ENCODE assay signal across 22 cellular contexts in the genomic region with DNA sequence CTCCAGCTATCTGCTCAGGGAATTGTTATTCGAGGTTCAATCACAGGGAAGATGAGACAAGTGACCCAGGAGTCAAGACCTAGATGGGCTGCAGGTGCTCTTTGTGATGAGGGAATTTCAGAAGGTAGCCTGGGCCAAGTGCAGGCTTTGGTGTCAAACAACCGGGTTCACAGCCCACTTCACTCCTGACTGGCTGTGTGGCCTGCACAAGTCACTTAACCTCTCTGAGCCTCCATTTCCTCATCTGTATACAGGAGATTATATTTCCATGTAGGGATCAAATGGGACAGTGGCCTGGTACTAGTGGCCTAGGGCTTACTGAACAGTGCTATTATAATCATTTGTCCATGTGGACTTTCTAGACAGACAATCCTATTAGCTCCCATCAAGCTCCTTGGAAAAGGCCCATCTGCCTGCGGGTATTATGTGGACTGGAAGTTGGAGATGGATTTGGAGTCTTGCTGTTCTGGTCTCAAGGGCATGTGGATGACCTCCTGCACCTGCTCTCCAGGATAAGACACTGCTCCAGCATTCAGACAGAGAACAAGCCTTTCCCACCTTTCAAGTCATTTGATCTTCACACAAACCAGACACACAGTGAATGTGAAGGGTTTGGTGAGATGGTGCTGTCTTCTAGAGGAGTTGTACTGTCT. TPM values are rescaled to one million over a fixed set of nuclear protein-coding genes. Genes with fewer than 3 reads are reported as not detected.
DNase-seq lines count a peak whose midpoint lies in the region; ATAC-seq and TF ChIP-seq lines count a peak whose summit lies in the region.
"Had no signal": no experiment of that assay in that cellular context is flagged by ENCODE, and none has a peak within 500 bp of the region (broad histone marks: within the 10 kb centered on the region; RNA-seq: fewer than 3 reads in every experiment).

No MANE protein-coding gene starts in this region.

- H3K79me2 ChIP-seq in HCT116 (ENCODE audit: insufficient read depth, low read length), result no peaks in the 10 kb centered on the region

- peaks cover 5% of the 10 kb centered on the region for H3K27me3 Mint-ChIP-seq in activated CD8-positive, alpha-beta T cell treated with anti-CD3 and anti-CD28 coated beads, Interleukin-2, amount 10 ng/mL, durations not matched to agents 7 days and 5 days (ENCODE audit: low read depth)

- POLR2A ChIA-PET in HCT116 (lab: Charles Lee) (interaction anchor here (0.8 to 1.8 kb wide), 5 partner anchors 24 to 72 kb away, joined by 3 to 6 read pairs (median 4); a partner anchor contains a TSS), RWPE1 (lab: Yijun Ruan, JAX; ENCODE audit: low non-redundant PET) (no interaction called here)
- POLR2A ChIA-PET in activated CD8-positive, alpha-beta T cell treated with anti-CD3 and anti-CD28 coated beads, Interleukin-2, amount 10 ng/mL, durations not matched to agents 7 days and 5 days (lab: Charles Lee), result interaction anchor here (0.9 to 1.5 kb wide), 2 partner anchors 9 to 30 kb away, joined by 3 read pairs; no protein-coding TSS in a partner anchor

- no peak for TF ChIP-seq POLR2A in HCT116 (IDR thresholded peaks at IDR 0.05; ENCODE audit: borderline replicate concordance, extremely low read depth, insufficient read depth, insufficient read length)

- no peak overlapping the region for H3K9ac ChIP-seq in HCT116 (ENCODE audit: low read length)
- H3K9ac ChIP-seq: KMS-11 had no signal

- peaks cover 2% of the 10 kb centered on the region for H3K36me3 Mint-ChIP-seq in activated CD8-positive, alpha-beta T cell treated with anti-CD3 and anti-CD28 coated beads, Interleukin-2, amount 10 ng/mL, durations not matched to agents 7 days and 5 days (ENCODE audit: low read depth)

- no peak for ATAC-seq in Right ventricle myocardium inferior
- no peak for ATAC-seq in HCT116
- peak in 1 of 4 donors; percentile 0 for ATAC-seq in psoas muscle
- no peak for ATAC-seq in activated CD8-positive, alpha-beta T cell treated with anti-CD3 and anti-CD28 coated beads, Interleukin-2, amount 10 ng/mL, durations not matched to agents 7 days and 5 days

- peaks cover 61% of the 10 kb centered on the region for H3K4me1 ChIP-seq in left ventricle myocardium inferior
- H3K4me1 ChIP-seq in HCT116 (ENCODE audit: control insufficient read depth in 1 of 2, insufficient read depth in 2 of 2, low read length in 2 of 2), result peaks cover 13 to 32% of the 10 kb centered on the region in 2 experiments; a peak in 3 of 4 replicates
- H3K4me1 ChIP-seq in psoas muscle, result peaks cover 24% of the 10 kb centered on the region
- H3K4me1 ChIP-seq: BE2C had no signal

- peak overlapping the region; percentile 51 for H3K4me2 ChIP-seq in HCT116 (ENCODE audit: low read length)
- H3K4me2 ChIP-seq: KMS-11 had no signal

- no peak for DNase-seq in left ventricle myocardium inferior
- no peak for DNase-seq in Right ventricle myocardium inferior (ENCODE audit: missing footprints)
- no peak for DNase-seq in HCT116 (ENCODE audit: low read depth, low spot score)
- no peak for DNase-seq in RWPE1 (ENCODE audit: low spot score)
- DNase-seq in psoas muscle, result no peak
- no peak for DNase-seq in activated CD8-positive, alpha-beta T cell treated with anti-CD3 and anti-CD28 coated beads, Interleukin-2, amount 10 ng/mL, durations not matched to agents 7 days and 5 days
- no peak for DNase-seq in central memory CD4-positive, alpha-beta T cell
- DNase-seq: BE2C, COR-L47, DMS79, HFFc6, NCI-H1105 treated with DMSO at 0.1 percent for 48 hours, NCI-H1694, NCI-H2081, NCI-H2171, NCI-H345, NCI-H774, SHP77 had no signal

- H3K27ac ChIP-seq in left ventricle myocardium inferior (replicated peaks), result peak overlapping the region; percentile 94
- H3K27ac ChIP-seq in HCT116 (ENCODE audit: low read depth, low read length), result no peak overlapping the region
- peak overlapping the region; percentile 25 for H3K27ac ChIP-seq in RWPE1
- peak overlapping the region; percentile 92 for H3K27ac ChIP-seq in psoas muscle
- H3K27ac ChIP-seq: KMS-11 had no signal

- RAD21 ChIA-PET in HCT116 (lab: Charles Lee; ENCODE audit: low non-redundant PET in 1 of 2, low total read pairs in 2 of 2, uncharacterized antibody in 2 of 2, unreplicated experiment in 2 of 2), result interaction anchor here in 1 of 2 experiments (0.8 kb wide), 1 partner anchor 52 kb away, joined by 3 read pairs; no protein-coding TSS in a partner anchor

- no peak for TF ChIP-seq CTCF in left ventricle myocardium inferior (IDR thresholded peaks at IDR 0.05; ENCODE audit: borderline replicate concordance)
- no peak for TF ChIP-seq CTCF in HCT116 (IDR thresholded peaks at IDR 0.05 in 2 of 3, conservative IDR thresholded peaks at IDR 0.05 in 1 of 3; ENCODE audit: borderline replicate concordance in 1 of 3, insufficient read depth in 1 of 3, low read depth in 2 of 3, low read length in 2 of 3)
- no peak for TF ChIP-seq CTCF in RWPE1 (conservative IDR thresholded peaks at IDR 0.05; ENCODE audit: low read depth)
- TF ChIP-seq CTCF in psoas muscle (IDR thresholded peaks at IDR 0.05), result no peak

- 59 to 78% (median 64%) methylated on average over 3 of the region's 3 CpGs for WGBS in psoas muscle, 3 donors

- H3K27me3 ChIP-seq in left ventricle myocardium inferior (ENCODE audit: low read depth), result peaks cover 25% of the 10 kb centered on the region
- no peaks in the 10 kb centered on the region for H3K27me3 ChIP-seq in HCT116 (ENCODE audit: insufficient read depth, low read length)
- peaks cover 0 to 4% (median 0%) of the 10 kb centered on the region in 3 donors for H3K27me3 ChIP-seq in psoas muscle (ENCODE audit: insufficient read depth in 3 of 3, low read length in 2 of 3)
- H3K27me3 ChIP-seq: BE2C had no signal

- intact Hi-C loops in left ventricle myocardium inferior (cut with micrococcal nuclease), result no loop called here
- intact Hi-C loops in Right ventricle myocardium inferior (cut with DNase I), result no loop called here
- intact Hi-C loops in HCT116 (cut with micrococcal nuclease), result no loop called here
- intact Hi-C loops in psoas muscle (cut with DNase I), result loop anchor here in 1 of 2 donors (2.0 kb wide), 1 partner anchor 50 kb away; no protein-coding TSS in a partner anchor

- peaks cover 49% of the 10 kb centered on the region for H3K4me1 Mint-ChIP-seq in activated CD8-positive, alpha-beta T cell treated with anti-CD3 and anti-CD28 coated beads, Interleukin-2, amount 10 ng/mL, durations not matched to agents 7 days and 5 days (ENCODE audit: low read depth)

- H3K4me3 ChIP-seq in left ventricle myocardium inferior (no peak overlapping the region), HCT116 (replicated peaks in 1 of 2; ENCODE audit: low read depth in 1 of 2, low read length in 2 of 2) (no peak overlapping the region), psoas muscle (no peak overlapping the region)

- CTCF ChIA-PET in HCT116 (lab: Charles Lee), result interaction anchor here (1.4 kb wide), 1 partner anchor 75 kb away, joined by 3 read pairs; no protein-coding TSS in a partner anchor
- CTCF ChIA-PET in RWPE1 (lab: Yijun Ruan, JAX), result interaction anchor here (0.5 to 1.4 kb wide), 4 partner anchors 23 to 197 kb away, joined by 3 to 6 read pairs (median 4); no protein-coding TSS in a partner anchor
- CTCF ChIA-PET in activated CD8-positive, alpha-beta T cell treated with anti-CD3 and anti-CD28 coated beads, Interleukin-2, amount 10 ng/mL, durations not matched to agents 7 days and 5 days (lab: Charles Lee), result interaction anchor here (0.8 to 3.9 kb wide), 4 partner anchors 17 to 101 kb away, joined by 3 to 35 read pairs (median 8); no protein-coding TSS in a partner anchor

- no peaks in the 10 kb centered on the region for H3K9me3 Mint-ChIP-seq in activated CD8-positive, alpha-beta T cell treated with anti-CD3 and anti-CD28 coated beads, Interleukin-2, amount 10 ng/mL, durations not matched to agents 7 days and 5 days (ENCODE audit: insufficient read depth)
- H3K9me3 Mint-ChIP-seq: HFFc6 had no signal

- H3K27ac Mint-ChIP-seq in activated CD8-positive, alpha-beta T cell treated with anti-CD3 and anti-CD28 coated beads, Interleukin-2, amount 10 ng/mL, durations not matched to agents 7 days and 5 days, result no peak overlapping the region
- H3K27ac Mint-ChIP-seq: HFFc6 had no signal

- peak overlapping the region; percentile 57 for H2AFZ ChIP-seq in HCT116 (ENCODE audit: low read depth, low read length, poor library complexity, severe bottlenecking)

- H3K4me3 Mint-ChIP-seq in activated CD8-positive, alpha-beta T cell treated with anti-CD3 and anti-CD28 coated beads, Interleukin-2, amount 10 ng/mL, durations not matched to agents 7 days and 5 days, result no peak overlapping the region
- H3K4me3 Mint-ChIP-seq: HFFc6 had no signal

- BruUV-seq in HCT116 (replicated peaks; lab: Mats Ljungman, UMichigan), result no TSS peak

- H3K36me3 ChIP-seq in left ventricle myocardium inferior (no peaks in the 10 kb centered on the region), HCT116 (ENCODE audit: control insufficient read depth in 1 of 2, insufficient read depth in 2 of 2, low read length in 2 of 2) (no peaks in the 10 kb centered on the region), psoas muscle (ENCODE audit: insufficient read depth in 1 of 2, low read depth in 1 of 2) (no peaks in the 10 kb centered on the region)
- H3K36me3 ChIP-seq: BE2C had no signal

- H3K9me3 ChIP-seq in left ventricle myocardium inferior (replicated peaks) (no peaks in the 10 kb centered on the region), HCT116 (ENCODE audit: control insufficient read depth in 1 of 2, insufficient read depth in 1 of 2, low read depth in 1 of 2, low read length in 2 of 2) (no peaks in the 10 kb centered on the region), psoas muscle (no peaks in the 10 kb centered on the region)
- H3K9me3 ChIP-seq: BE2C had no signal

- no peaks in the 10 kb centered on the region for H4K20me1 ChIP-seq in HCT116 (ENCODE audit: insufficient read depth)

- no peaks in the 10 kb centered on the region for H3K9me2 ChIP-seq in HCT116 (ENCODE audit: insufficient read depth)

- no peak for TF ChIP-seq RAD21 in HCT116 (IDR thresholded peaks at IDR 0.05; ENCODE audit: low read depth)

RNA-seq across cellular contexts. Expression of a gene that starts 3.1 kb away (rescaled TPM):
- total RNA-seq in left ventricle myocardium inferior (91.8 TPM), Right ventricle myocardium inferior (108 TPM), HCT116 (2021; ENCODE audit: unreplicated experiment) (50.2 TPM), psoas muscle (1,000 to 10,000 TPM in 3 of 4 donors, 100 to 1,000 TPM in 1; 481 to 5,859 (median 2,812) TPM)
- polyA plus RNA-seq in HCT116 (2012), result 292 and 321 TPM in 2 replicates
- over 10,000 TPM in 1 of 3 donors, 1,000 to 10,000 TPM in 2; 4,054 to 16,364 (median 8,652) TPM for polyA plus RNA-seq in psoas muscle
- total RNA-seq in activated CD8-positive, alpha-beta T cell treated with anti-CD3 and anti-CD28 coated beads, Interleukin-2, amount 10 ng/mL, durations not matched to agents 7 days and 5 days, result 10 to 100 TPM; 85.3 to 86.0 TPM

RNA-seq across cellular contexts. Expression of a gene that starts 9.6 kb away (rescaled TPM):
- total RNA-seq in left ventricle myocardium inferior, result not detected
- not detected for total RNA-seq in Right ventricle myocardium inferior
- total RNA-seq in HCT116 (2021; ENCODE audit: unreplicated experiment), result not detected
- not detected in 2 replicates for polyA plus RNA-seq in HCT116 (2012)
- total RNA-seq in psoas muscle, result not detected
- not detected for polyA plus RNA-seq in psoas muscle
- 1 to 10 TPM in 1 of 2 experiments, under 1 TPM in 1; 0.84 to 1.9 TPM for total RNA-seq in activated CD8-positive, alpha-beta T cell treated with anti-CD3 and anti-CD28 coated beads, Interleukin-2, amount 10 ng/mL, durations not matched to agents 7 days and 5 days
- total RNA-seq: HFFc6, HT1080, OCI-LY7 had no signal

RNA-seq across cellular contexts. Expression of a gene that starts 11.3 kb away (rescaled TPM):
- total RNA-seq in left ventricle myocardium inferior (not detected), Right ventricle myocardium inferior (not detected), HCT116 (2021; ENCODE audit: unreplicated experiment) (1.2 TPM), psoas muscle (1 to 10 TPM; 1.0 to 7.8 (median 4.3) TPM)
- polyA plus RNA-seq in HCT116 (2012), result not detected in 2 replicates
- 10 to 100 TPM in 2 of 3 donors, 1 to 10 TPM in 1; 3.7 to 24.1 (median 13.1) TPM for polyA plus RNA-seq in psoas muscle
- total RNA-seq in activated CD8-positive, alpha-beta T cell treated with anti-CD3 and anti-CD28 coated beads, Interleukin-2, amount 10 ng/mL, durations not matched to agents 7 days and 5 days, result 10 to 100 TPM; 30.6 to 36.2 TPM
- total RNA-seq: OCI-LY7 had no signal

RNA-seq across cellular contexts. Expression of a gene that starts 21.4 kb away (rescaled TPM):
- total RNA-seq in left ventricle myocardium inferior (0.85 TPM), Right ventricle myocardium inferior (2.2 TPM), HCT116 (2021; ENCODE audit: unreplicated experiment) (7.3 TPM), psoas muscle (1 to 10 TPM in 2 of 4 donors, under 1 TPM in 1, not detected in 1; 0.73 to 1.3 (median 1.2) TPM)
- polyA plus RNA-seq in HCT116 (2012), result 24.2 and 24.5 TPM in 2 replicates
- 1 to 10 TPM; 1.1 to 3.2 (median 1.5) TPM for polyA plus RNA-seq in psoas muscle
- 10 to 100 TPM; 25.8 to 28.0 TPM for total RNA-seq in activated CD8-positive, alpha-beta T cell treated with anti-CD3 and anti-CD28 coated beads, Interleukin-2, amount 10 ng/mL, durations not matched to agents 7 days and 5 days
- total RNA-seq: HFFc6, HT1080 had no signal

RNA-seq across cellular contexts. Expression of a gene that starts 27.5 kb away (rescaled TPM):
- total RNA-seq in left ventricle myocardium inferior (not detected), Right ventricle myocardium inferior (not detected), HCT116 (2021; ENCODE audit: unreplicated experiment) (not detected), psoas muscle (not detected)
- 0.26 TPM in 1 of 2 replicates, not detected in the other for polyA plus RNA-seq in HCT116 (2012)
- polyA plus RNA-seq in psoas muscle, result not detected
- total RNA-seq in activated CD8-positive, alpha-beta T cell treated with anti-CD3 and anti-CD28 coated beads, Interleukin-2, amount 10 ng/mL, durations not matched to agents 7 days and 5 days, result not detected
- total RNA-seq: H1, HFFc6, HT1080, OCI-LY7 had no signal
- polyA plus RNA-seq: H1 had no signal
